29 cellular contexts compared by ENCODE assay signal in the genomic region with DNA sequence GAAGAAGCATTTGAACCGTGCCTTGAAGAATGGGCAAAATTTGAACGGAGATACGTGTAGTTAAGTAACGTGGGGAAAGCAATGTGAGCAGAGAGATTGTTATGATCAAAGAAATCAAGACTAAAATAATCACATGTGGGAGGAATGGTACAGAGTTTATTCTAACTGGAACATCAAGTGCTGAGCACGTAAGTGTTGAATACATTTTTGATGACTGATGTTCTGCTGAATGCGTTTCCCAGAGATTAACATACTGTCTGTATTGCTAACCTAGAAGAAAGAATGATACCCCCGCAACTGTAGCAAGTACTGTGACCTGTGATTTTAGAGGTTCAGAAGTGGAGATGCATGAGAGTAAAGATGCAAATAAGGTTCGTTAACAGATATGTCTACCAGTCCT.
"Had no signal": no experiment of that assay in that cellular context is flagged by ENCODE, and none has a peak within 500 bp of the region (broad histone marks: within the 10 kb centered on the region; RNA-seq: fewer than 3 reads in every experiment).

No MANE protein-coding gene starts in this region.

- H3K27me3 Mint-ChIP-seq: activated CD4-positive, alpha-beta T cell treated with anti-CD3 and anti-CD28 coated beads, Interleukin-2, amount 10 ng/mL, durations not matched to agents 24 days and 14 days; activated CD8-positive, alpha-beta T cell treated with anti-CD3 and anti-CD28 coated beads for 36 hours; activated naive CD8-positive, alpha-beta T cell treated with anti-CD3 and anti-CD28 coated beads for 36 hours; activated T-helper 17 cell treated with anti-CD3 and anti-CD28 coated beads, Interleukin-2, amount 50 U/mL, for 72 hours had no signal

- H3K9me3 Mint-ChIP-seq: activated CD4-positive, alpha-beta T cell treated with anti-CD3 and anti-CD28 coated beads, Interleukin-2, amount 10 ng/mL, durations not matched to agents 24 days and 14 days; activated CD8-positive, alpha-beta T cell treated with anti-CD3 and anti-CD28 coated beads for 36 hours; activated T-helper 17 cell treated with anti-CD3 and anti-CD28 coated beads, Interleukin-2, amount 50 U/mL, for 72 hours had no signal

- H3K4me1 ChIP-seq: ascending aorta had no signal

- H3K27ac ChIP-seq: ascending aorta, SK-N-MC, WERI-Rb-1 had no signal

- H3K4me3 Mint-ChIP-seq: activated CD4-positive, alpha-beta T cell treated with anti-CD3 and anti-CD28 coated beads, Interleukin-2, amount 10 ng/mL, durations not matched to agents 24 days and 14 days; activated CD8-positive, alpha-beta T cell treated with anti-CD3 and anti-CD28 coated beads for 36 hours; activated naive CD8-positive, alpha-beta T cell treated with anti-CD3 and anti-CD28 coated beads for 36 hours; activated T-cell treated with anti-CD3 and anti-CD28 coated beads, Interleukin-2, amount 50 U/mL, for 72 hours; activated T-helper 17 cell treated with anti-CD3 and anti-CD28 coated beads, Interleukin-2, amount 50 U/mL, for 72 hours had no signal

- H3K36me3 ChIP-seq: ascending aorta, MG63, SJCRH30, WERI-Rb-1 had no signal

- ATAC-seq: activated CD8-positive, alpha-beta T cell treated with anti-CD3 and anti-CD28 coated beads for 36 hours; activated T-cell treated with anti-CD3 and anti-CD28 coated beads, Interleukin-2, amount 50 U/mL, for 72 hours; activated T-helper 17 cell treated with anti-CD3 and anti-CD28 coated beads, Interleukin-2, amount 50 U/mL, for 72 hours; Panc1 had no signal

- H3K4me1 Mint-ChIP-seq: activated CD4-positive, alpha-beta T cell treated with anti-CD3 and anti-CD28 coated beads, Interleukin-2, amount 10 ng/mL, durations not matched to agents 24 days and 14 days; activated naive CD8-positive, alpha-beta T cell treated with anti-CD3 and anti-CD28 coated beads for 36 hours; activated T-helper 17 cell treated with anti-CD3 and anti-CD28 coated beads, Interleukin-2, amount 50 U/mL, for 72 hours had no signal

- H3K27ac Mint-ChIP-seq: activated CD4-positive, alpha-beta T cell treated with anti-CD3 and anti-CD28 coated beads, Interleukin-2, amount 10 ng/mL, durations not matched to agents 24 days and 14 days; activated CD8-positive, alpha-beta T cell treated with anti-CD3 and anti-CD28 coated beads for 36 hours; activated naive CD8-positive, alpha-beta T cell treated with anti-CD3 and anti-CD28 coated beads for 36 hours; activated T-cell treated with anti-CD3 and anti-CD28 coated beads, Interleukin-2, amount 50 U/mL, for 72 hours; activated T-helper 17 cell treated with anti-CD3 and anti-CD28 coated beads, Interleukin-2, amount 50 U/mL, for 72 hours had no signal

- H3K4me3 ChIP-seq: ascending aorta, MG63, SJCRH30, SK-N-MC had no signal

- DNase-seq: activated CD4-positive, alpha-beta T cell treated with anti-CD3 and anti-CD28 coated beads, Interleukin-2, amount 10 ng/mL, durations not matched to agents 24 days and 14 days; activated CD4-positive, alpha-beta T cell treated with anti-CD3 and anti-CD28 coated beads, Interleukin-2, amount 50 U/mL, for 4 hours; activated CD8-positive, alpha-beta T cell treated with anti-CD3 and anti-CD28 coated beads for 36 hours; activated effector memory CD4-positive, alpha-beta T cell treated with anti-CD3 and anti-CD28 coated beads, Interleukin-2, amount 50 U/mL, for 16 hours; activated naive CD4-positive, alpha-beta T cell; activated naive CD4-positive, alpha-beta T cell treated with anti-CD3 and anti-CD28 coated beads, Interleukin-2, amount 50 U/mL, for 16 hours; activated naive CD8-positive, alpha-beta T cell treated with anti-CD3 and anti-CD28 coated beads for 36 hours; activated T-cell treated with anti-CD3 and anti-CD28 coated beads, Interleukin-2, amount 50 U/mL, for 1 hour; activated T-cell treated with anti-CD3 and anti-CD28 coated beads, Interleukin-2, amount 50 U/mL, for 72 hours; amygdala; Kasumi-1; KG1; MG63; NCI-H1048; NCI-H1105 treated with DMSO at 0.1 percent for 48 hours; NCI-H1436; NCI-H1694; NCI-H1930; NCI-H2081 treated with DMSO at 0.1 percent for 48 hours; NCI-H345; NCI-H524 treated with DMSO at 0.1 percent for 48 hours; SHP77; T1000; WERI-Rb-1 had no signal

- H3K9me3 ChIP-seq: ascending aorta, MG63, SJCRH30 had no signal

- H3K27me3 ChIP-seq: ascending aorta, MG63, SJCRH30 had no signal
